In the genomic region with DNA sequence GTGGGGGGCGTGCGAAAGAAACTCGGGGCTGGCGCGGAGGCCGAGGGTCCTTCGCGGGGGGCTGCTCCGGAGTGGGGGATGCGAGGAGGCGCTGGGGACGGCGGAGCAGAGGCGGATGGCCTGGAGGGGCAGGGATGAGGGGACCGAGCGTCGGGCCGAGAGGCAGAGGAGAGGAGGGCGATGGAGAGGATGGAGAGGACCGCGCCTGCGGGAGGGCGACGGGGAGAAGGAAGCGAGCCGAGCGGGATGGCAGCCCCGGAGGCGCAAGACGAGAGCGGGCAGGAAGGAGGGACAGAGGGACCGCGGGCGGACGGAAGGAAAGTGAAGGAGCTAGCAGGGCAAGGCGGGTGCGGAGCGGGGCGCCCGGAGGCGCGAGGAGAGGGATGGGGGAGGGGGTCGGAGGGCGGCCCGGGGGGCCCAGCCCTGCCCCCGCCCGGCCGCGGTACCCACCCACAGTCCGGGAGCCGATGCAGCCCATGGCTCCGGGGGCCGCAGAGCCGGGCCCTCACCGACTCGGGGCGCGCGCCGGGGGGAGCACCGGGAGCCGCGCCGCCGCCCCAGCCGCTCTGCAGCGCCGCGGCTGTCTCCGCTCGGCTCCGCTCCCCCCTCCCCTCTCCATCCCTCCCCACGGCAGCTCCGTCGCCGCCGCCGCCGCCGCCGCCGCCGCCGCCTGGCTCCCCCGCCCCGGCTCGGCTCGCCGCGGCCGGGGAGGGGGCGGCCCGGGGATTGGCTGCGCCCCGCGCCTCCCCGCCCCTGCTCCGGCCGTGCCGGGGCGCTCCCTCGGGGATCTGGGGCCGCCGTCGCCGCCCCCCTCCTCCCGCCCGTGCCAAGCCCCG, we compare ENCODE assay signal across 8 cellular contexts. TPM values are rescaled to one million over a fixed set of nuclear protein-coding genes. Genes with fewer than 3 reads are reported as not detected.
DNase-seq lines count a peak whose midpoint lies in the region; ATAC-seq and TF ChIP-seq lines count a peak whose summit lies in the region.

Gene FAM131B, minus strand, starts transcription at position 588 of the 836 bp plus-strand sequence. Its CDS starts 110 bp downstream, at position 478.

- BruUV-seq in OCI-LY7 (replicated peaks; lab: Mats Ljungman, UMichigan) = no TSS peak

- peak; percentile 81 for ATAC-seq in CD4-positive, alpha-beta T cell (ENCODE audit: poor library complexity)

- no peak within 1 kb of the TSS for H2AFZ ChIP-seq in H9 (ENCODE audit: low read length)
- H2AFZ ChIP-seq in OCI-LY7 (ENCODE audit: low read length) = no peak within 1 kb of the TSS

- no peak for TF ChIP-seq POLR2A in vagina (IDR thresholded peaks at IDR 0.05)

- H3K4me1 ChIP-seq in H9 (ENCODE audit: insufficient read depth, low read length) (no peaks in the 10 kb centered on the region), muscle layer of duodenum (ENCODE audit: control insufficient read depth in 1 of 2, insufficient read depth in 2 of 2, low read length in 2 of 2) (peaks cover 0 to 12% of the 10 kb centered on the region in 2 donors), vagina (peaks cover 11% of the 10 kb centered on the region), OCI-LY7 (ENCODE audit: insufficient read depth, low read length, poor library complexity, severe bottlenecking) (no peaks in the 10 kb centered on the region)

- no peak within 1 kb of the TSS for H3T11ph ChIP-seq in H9 (ENCODE audit: low read length)

- H3K79me2 ChIP-seq in H9 (ENCODE audit: insufficient read depth, low read length) (no peaks in the 10 kb centered on the region), OCI-LY7 (ENCODE audit: insufficient read depth, low read depth, low read length) (no peaks in the 10 kb centered on the region)

- no peaks in the 10 kb centered on the region for H3K9me2 ChIP-seq in OCI-LY7 (ENCODE audit: insufficient read depth, low read length)

- H3K23ac ChIP-seq in H9 (ENCODE audit: insufficient read length, low read depth, low read length) = no peak within 1 kb of the TSS

- no peak within 1 kb of the TSS for H2BK20ac ChIP-seq in H9 (ENCODE audit: low read depth, low read length, poor library complexity, severe bottlenecking)

- H3K36me3 ChIP-seq in muscle layer of duodenum (ENCODE audit: control insufficient read depth in 1 of 2, insufficient read depth in 2 of 2, low read length in 2 of 2) (no peaks in the 10 kb centered on the region), vagina (no peaks in the 10 kb centered on the region), OCI-LY7 (ENCODE audit: insufficient read depth, low read length) (no peaks in the 10 kb centered on the region)

- intact Hi-C loops in CD4-positive, alpha-beta T cell (cut with DNase I, micrococcal nuclease) = loop anchor here in 1 of 2 experiments (5.0 kb wide), 1 partner anchor 45 kb away; the partner anchor contains the start of gene EPHA1
- intact Hi-C loops in vagina (cut with DNase I) = loop anchor here (10.0 kb wide), 1 partner anchor 52 kb away; no protein-coding TSS in a partner anchor
- intact Hi-C loops in OCI-LY7 (cut with micrococcal nuclease; ENCODE audit: unreplicated experiment) = no loop called here

- peak within 1 kb of the TSS; percentile 47 for H3K9ac ChIP-seq in H9 (ENCODE audit: extremely low read depth, insufficient read length, low read length)

- no peak within 1 kb of the TSS for H2AK5ac ChIP-seq in H9 (ENCODE audit: insufficient read length, low read length)

- peaks cover 10% of the 10 kb centered on the region for H3K4me1 Mint-ChIP-seq in CD4-positive, alpha-beta T cell (ENCODE audit: low read depth)
- H3K4me1 Mint-ChIP-seq in H9 (peaks cover 15 to 18% of the 10 kb centered on the region in 2 experiments), endothelial cell (ENCODE audit: unreplicated experiment) (peaks cover 7% of the 10 kb centered on the region)

- peaks cover 27% of the 10 kb centered on the region for H3K27me3 ChIP-seq in CD4-positive, alpha-beta T cell (ENCODE audit: control insufficient read depth, insufficient read depth, low read length)
- H3K27me3 ChIP-seq in H9 (ENCODE audit: insufficient read depth, low read length) (peaks cover 6% of the 10 kb centered on the region; the same call in 1 of the 2 replicates), muscle layer of duodenum (ENCODE audit: low read depth, low read length) (peaks cover 15% of the 10 kb centered on the region), vagina (no peaks in the 10 kb centered on the region)

- H3K56ac ChIP-seq in H9 (ENCODE audit: insufficient read length, low read depth, low read length) = no peak within 1 kb of the TSS

- peak within 1 kb of the TSS; percentile 67; the same call in 1 of the 2 replicates for H3K14ac ChIP-seq in H9 (ENCODE audit: insufficient read depth, low read length)

- H2BK120ac ChIP-seq in H9 (ENCODE audit: low read depth, low read length, poor library complexity, severe bottlenecking) = no peak within 1 kb of the TSS

- TF ChIP-seq CTCF in CD4-positive, alpha-beta T cell (IDR thresholded peaks at IDR 0.05) = no peak
- TF ChIP-seq CTCF in H9 (conservative IDR thresholded peaks at IDR 0.05) (no peak), WI38 (IDR thresholded peaks at IDR 0.05; ENCODE audit: low read depth, low read length) (no peak), endothelial cell (IDR thresholded peaks at IDR 0.05; ENCODE audit: unreplicated experiment) (no peak), vagina (IDR thresholded peaks at IDR 0.05) (no peak), OCI-LY7 (conservative IDR thresholded peaks at IDR 0.05; ENCODE audit: low read length) (no peak)

- H4K5ac ChIP-seq in H9 (ENCODE audit: insufficient read length, low read depth, low read length) = no peak within 1 kb of the TSS

- H3K27me3 Mint-ChIP-seq in CD4-positive, alpha-beta T cell = peaks cover 54% of the 10 kb centered on the region
- H3K27me3 Mint-ChIP-seq in H9 (ENCODE audit: low read depth) (peaks cover 43% of the 10 kb centered on the region), endothelial cell (ENCODE audit: unreplicated experiment) (peaks cover 24% of the 10 kb centered on the region)

- H4K20me1 ChIP-seq in H9 (ENCODE audit: control insufficient read depth, insufficient read depth, insufficient read length) (no peaks in the 10 kb centered on the region), OCI-LY7 (ENCODE audit: insufficient read depth, low read length) (no peaks in the 10 kb centered on the region)

- peak within 1 kb of the TSS; percentile 85 for H3K4me3 Mint-ChIP-seq in CD4-positive, alpha-beta T cell
- H3K4me3 Mint-ChIP-seq in H9 (peak within 1 kb of the TSS; percentile 95 to 96), endothelial cell (ENCODE audit: unreplicated experiment) (peak within 1 kb of the TSS; percentile 70)

- H3K18ac ChIP-seq in H9 (ENCODE audit: insufficient read length, low read depth, low read length) = no peak within 1 kb of the TSS

- H4K91ac ChIP-seq in H9 (ENCODE audit: insufficient read length, low read depth, low read length) = no peak within 1 kb of the TSS

- no peaks in the 10 kb centered on the region for H3K36me3 Mint-ChIP-seq in CD4-positive, alpha-beta T cell (ENCODE audit: low read depth)
- H3K36me3 Mint-ChIP-seq in H9 (ENCODE audit: insufficient read depth in 1 of 3, low read depth in 3 of 3) = peaks cover 13 to 29% (median 22%) of the 10 kb centered on the region in 3 experiments
- H3K36me3 Mint-ChIP-seq in endothelial cell (ENCODE audit: low read depth, unreplicated experiment) = peaks cover 8% of the 10 kb centered on the region

- CTCF ChIA-PET in CD4-positive, alpha-beta T cell (lab: Charles Lee) = interaction anchor here (0.9 to 1.3 kb wide), 2 partner anchors 17 to 22 kb away, joined by 3 to 4 read pairs; no protein-coding TSS in a partner anchor
- CTCF ChIA-PET in OCI-LY7 (lab: Charles Lee; ENCODE audit: unreplicated experiment) = no interaction called here

- peak in 4 of 10 experiments; percentile 20 to 50 (median 27) for DNase-seq in CD4-positive, alpha-beta T cell
- DNase-seq in H9 = peak; percentile 39
- no peak for DNase-seq in endothelial cell (ENCODE audit: low spot score)
- DNase-seq in vagina (ENCODE audit: extremely low spot score in 2 of 2) = no peak
- DNase-seq in OCI-LY7 (ENCODE audit: low spot score) = no peak
- no peak for DNase-seq in NAMALWA (ENCODE audit: low spot score)

- H3K4me3 ChIP-seq in WI38 (ENCODE audit: low read depth, low read length) (peak within 1 kb of the TSS; percentile 58), muscle layer of duodenum (ENCODE audit: low read depth in 1 of 2, low read length in 2 of 2) (peak within 1 kb of the TSS; percentile 44 to 77), vagina (peak within 1 kb of the TSS; percentile 62 to 75), OCI-LY7 (ENCODE audit: low read depth, low read length, poor library complexity, severe bottlenecking) (no peak within 1 kb of the TSS)

- no peak within 1 kb of the TSS for H2BK12ac ChIP-seq in H9 (ENCODE audit: insufficient read length, low read depth, low read length)

- no peak within 1 kb of the TSS for H3K27ac Mint-ChIP-seq in CD4-positive, alpha-beta T cell
- no peak within 1 kb of the TSS; a peak in 1 of 7 replicates for H3K27ac Mint-ChIP-seq in H9
- no peak within 1 kb of the TSS for H3K27ac Mint-ChIP-seq in endothelial cell (ENCODE audit: unreplicated experiment)

- H2BK5ac ChIP-seq in H9 (ENCODE audit: insufficient read length, low read length) = no peak within 1 kb of the TSS

- no peaks in the 10 kb centered on the region for H3K9me3 ChIP-seq in CD4-positive, alpha-beta T cell (ENCODE audit: control insufficient read depth, low read length)
- H3K9me3 ChIP-seq in H9 (ENCODE audit: control insufficient read depth, low read depth, low read length) = no peaks in the 10 kb centered on the region
- no peaks in the 10 kb centered on the region for H3K9me3 ChIP-seq in muscle layer of duodenum (ENCODE audit: control insufficient read depth in 1 of 2, low read length in 2 of 2)
- no peaks in the 10 kb centered on the region for H3K9me3 ChIP-seq in vagina
- H3K9me3 ChIP-seq in OCI-LY7 (ENCODE audit: low read length) = no peaks in the 10 kb centered on the region

- H3K4me2 ChIP-seq in H9 (ENCODE audit: insufficient read depth, insufficient read length, low read length) (peak within 1 kb of the TSS; percentile 57), OCI-LY7 (ENCODE audit: low read length) (no peak within 1 kb of the TSS; the same call in 1 of the 2 replicates)

- peaks cover 7% of the 10 kb centered on the region for H3K23me2 ChIP-seq in H9 (ENCODE audit: insufficient read length, low read depth, low read length, poor library complexity, severe bottlenecking)

- WGBS in H9 (ENCODE audit: extremely low coverage, insufficient read length, low lambda C conversion rate) = no CpG with 5 or more reads among the region's 109 CpGs

- H3K9me3 Mint-ChIP-seq in CD4-positive, alpha-beta T cell = no peaks in the 10 kb centered on the region
- H3K9me3 Mint-ChIP-seq in H9 = no peaks in the 10 kb centered on the region
- H3K9me3 Mint-ChIP-seq in endothelial cell (ENCODE audit: unreplicated experiment) = no peaks in the 10 kb centered on the region

- no peaks in the 10 kb centered on the region for H3K79me1 ChIP-seq in H9 (ENCODE audit: insufficient read depth, low read depth, low read length, poor library complexity, severe bottlenecking)

- no peak within 1 kb of the TSS for H2BK15ac ChIP-seq in H9 (ENCODE audit: low read depth, low read length)

- no peak within 1 kb of the TSS for H4K8ac ChIP-seq in H9 (replicated peaks; ENCODE audit: insufficient read length, low read depth, low read length)

- no peak within 1 kb of the TSS for H3K27ac ChIP-seq in CD4-positive, alpha-beta T cell (ENCODE audit: low read depth, low read length)
- H3K27ac ChIP-seq in H9 (ENCODE audit: insufficient read length, low read depth, low read length) (no peak within 1 kb of the TSS), muscle layer of duodenum (ENCODE audit: low read length) (no peak within 1 kb of the TSS), vagina (no peak within 1 kb of the TSS), OCI-LY7 (ENCODE audit: low read depth, low read length, poor library complexity, severe bottlenecking) (no peak within 1 kb of the TSS)

- no peak within 1 kb of the TSS for H3K4ac ChIP-seq in H9 (ENCODE audit: low read depth, low read length)

- POLR2A ChIA-PET in CD4-positive, alpha-beta T cell (lab: Charles Lee) = no interaction called here
- POLR2A ChIA-PET in OCI-LY7 (lab: Charles Lee) = no interaction called here

RNA-seq across cellular contexts. Expression of gene FAM131B, which starts in this region (rescaled TPM):
- total RNA-seq in CD4-positive, alpha-beta T cell = under 1 TPM in 1 of 2 experiments, not detected in 1; 0.14 TPM
- 17.3 and 18.5 TPM in 2 replicates for total RNA-seq in H9 (2021)
- total RNA-seq in endothelial cell (ENCODE audit: unreplicated experiment) = 1.0 TPM
- total RNA-seq in vagina = 1.5 TPM
- not detected in 2 replicates for total RNA-seq in OCI-LY7 (2014; rRNA removed; shearing (Covaris generic))
- not detected in 2 replicates for total RNA-seq in OCI-LY7 (2022)

Comparison
In these comparisons a context has a peak if more than half of its experiments do, and no peak if none do; other contexts are left out.
1. Peak in ATAC-seq in CD4-positive, alpha-beta T cell; RNA of the gene not detected or under 1 TPM.